ENCODE assay signal across 8 cellular contexts in genomic region chr18:3451989-3452749, GRCh38. TPM values are rescaled to one million over a fixed set of nuclear protein-coding genes. Genes with fewer than 3 reads are reported as not detected.
A peak's percentile ranks its signal among the peaks of the same experiment; 100 is the strongest.
DNase-seq lines count a peak whose midpoint lies in the region; TF ChIP-seq lines count a peak whose summit lies in the region.

No MANE protein-coding gene starts in this region.

- peak overlapping the region; percentile 97 for H3K4me3 ChIP-seq in AG10803 (ENCODE audit: low read length)
- peak overlapping the region; percentile 97 for H3K4me3 ChIP-seq in HUES48 (ENCODE audit: low read depth, low read length)
- peak overlapping the region; percentile 87 for H3K4me3 ChIP-seq in epithelial cell of esophagus (ENCODE audit: low read length)
- peak overlapping the region; percentile 84 to 96 for H3K4me3 ChIP-seq in muscle layer of duodenum (ENCODE audit: low read depth in 1 of 2, low read length in 2 of 2)
- peak overlapping the region; percentile 68 to 87 (median 80) for H3K4me3 ChIP-seq in transverse colon

- H3K4me1 ChIP-seq in HUES48 (ENCODE audit: control insufficient read depth, insufficient read depth, low read length), result peaks cover 33% of the 10 kb centered on the region
- H3K4me1 ChIP-seq in muscle layer of duodenum (ENCODE audit: control insufficient read depth in 1 of 2, insufficient read depth in 2 of 2, low read length in 2 of 2), result peaks cover 16% of the 10 kb centered on the region in 2 donors
- peaks cover 16 to 42% (median 25%) of the 10 kb centered on the region in 4 donors for H3K4me1 ChIP-seq in transverse colon

- 0 to 2% methylated on average over 8 to 33 of the region's 53 CpGs for WGBS in transverse colon (ENCODE audit: low coverage in 1 of 2), 2 donors

- DNase-seq in AG10803 (ENCODE audit: low read depth) (peak; percentile 81), epithelial cell of esophagus (ENCODE audit: low read depth) (peak; percentile 79), transverse colon (peak; percentile 78), cerebellar cortex (ENCODE audit: low spot score) (no peak), amniotic stem cell (lab: John Stamatoyannopoulos, UW) (no peak)
- peak; percentile 43 for DNase-seq in activated CD8-positive, alpha-beta memory T cell treated with anti-CD3 and anti-CD28 coated beads, Interleukin-2, amount 50 U/mL, for 4 hours

- peaks cover 17% of the 10 kb centered on the region for H3K36me3 ChIP-seq in HUES48 (ENCODE audit: control insufficient read depth, insufficient read depth, low read length)
- H3K36me3 ChIP-seq in muscle layer of duodenum (ENCODE audit: control insufficient read depth in 1 of 2, insufficient read depth in 2 of 2, low read length in 2 of 2), result peaks cover 12 to 30% of the 10 kb centered on the region in 2 donors
- no peaks in the 10 kb centered on the region for H3K36me3 ChIP-seq in transverse colon

- H3K27me3 ChIP-seq in HUES48 (ENCODE audit: control insufficient read depth, insufficient read depth, low read length) (no peaks in the 10 kb centered on the region), muscle layer of duodenum (ENCODE audit: low read depth, low read length) (no peaks in the 10 kb centered on the region), transverse colon (no peaks in the 10 kb centered on the region)

- no peaks in the 10 kb centered on the region for H3K9me3 ChIP-seq in HUES48 (ENCODE audit: control insufficient read depth, insufficient read depth, low read length)
- no peaks in the 10 kb centered on the region for H3K9me3 ChIP-seq in muscle layer of duodenum (ENCODE audit: control insufficient read depth in 1 of 2, low read length in 2 of 2)
- H3K9me3 ChIP-seq in transverse colon, result no peaks in the 10 kb centered on the region

- TF ChIP-seq CTCF in AG10803 (conservative IDR thresholded peaks at IDR 0.05; ENCODE audit: low read length), result no peak
- no peak for TF ChIP-seq CTCF in epithelial cell of esophagus (IDR thresholded peaks at IDR 0.05; ENCODE audit: insufficient read depth, low read depth, low read length, missing control alignments)
- TF ChIP-seq CTCF in transverse colon (IDR thresholded peaks at IDR 0.05), result no peak

- H3K9ac ChIP-seq in HUES48 (ENCODE audit: low read depth, low read length), result peak overlapping the region; percentile 95

- TF ChIP-seq POLR2A in transverse colon (IDR thresholded peaks at IDR 0.05), result peak; percentile 79

- intact Hi-C loops in transverse colon (cut with DNase I; ENCODE audit: low total_unique reads), result loop anchor here (2.0 to 10.0 kb wide), 3 partner anchors 143 to 215 kb away; no protein-coding TSS in a partner anchor

- H3K27ac ChIP-seq in HUES48 (ENCODE audit: low read depth, low read length) (peak overlapping the region; percentile 99), muscle layer of duodenum (ENCODE audit: low read length) (peak overlapping the region; percentile 100), transverse colon (peak overlapping the region; percentile 98 to 99 (median 99))

- in situ Hi-C loops in transverse colon (cut with MboI; ENCODE audit: low pct_ligation_motif_present in 1 of 4, low pct_unique_long_range_greater_than_20kb in 1 of 4, low sequenced_read_pairs in 3 of 4), result loop anchor here (5.0 to 25.0 kb wide), 4 partner anchors 135 to 167 kb away; no protein-coding TSS in a partner anchor

- TF ChIP-seq EP300 in transverse colon (IDR thresholded peaks at IDR 0.05; ENCODE audit: low read depth), result no peak

RNA-seq across cellular contexts. Expression of gene TGIF1, which starts 2.2 kb away (rescaled TPM):
- 100 to 1,000 TPM in 1 of 4 donors, 10 to 100 TPM in 3; 23.2 to 166 (median 53.3) TPM for total RNA-seq in transverse colon

Comparison
In these comparisons a context has a peak if more than half of its experiments do, and no peak if none do; other contexts are left out.
1. DNase-seq: peak in AG10803 (single experiment), activated CD8-positive, alpha-beta memory T cell treated with anti-CD3 and anti-CD28 coated beads, Interleukin-2, amount 50 U/mL, for 4 hours (single experiment), epithelial cell of esophagus (single experiment) and transverse colon (single experiment); none in cerebellar cortex (single experiment) and amniotic stem cell (single experiment).
2. Peak in every context shown above with its lines, with median percentiles within 50 percentile points of each other: H3K4me3 ChIP-seq and H3K27ac ChIP-seq.